20 cellular contexts compared by ENCODE assay signal in genomic region chr5:181255836-181256578, GRCh38. TPM values are rescaled to one million over a fixed set of nuclear protein-coding genes. Genes with fewer than 3 reads are reported as not detected.
A peak's percentile ranks its signal among the peaks of the same experiment; 100 is the strongest.
DNase-seq lines count a peak whose midpoint lies in the region; ATAC-seq and TF ChIP-seq lines count a peak whose summit lies in the region.
"Had no signal": no experiment of that assay in that cellular context is flagged by ENCODE, and none has a peak within 500 bp of the region (broad histone marks: within the 10 kb centered on the region; RNA-seq: fewer than 3 reads in every experiment).

No MANE protein-coding gene starts in this region.

- peaks cover 75% of the 10 kb centered on the region for H3K4me1 Mint-ChIP-seq in CD8-positive, alpha-beta T cell (ENCODE audit: low read depth)
- H3K4me1 Mint-ChIP-seq in natural killer cell: peaks cover 65 to 66% of the 10 kb centered on the region in 2 donors

- no peaks in the 10 kb centered on the region for H3K9me3 Mint-ChIP-seq in CD8-positive, alpha-beta T cell
- no peaks in the 10 kb centered on the region for H3K9me3 Mint-ChIP-seq in natural killer cell
- H3K9me3 Mint-ChIP-seq: neural crest cell had no signal

- no peak overlapping the region for H3K27ac ChIP-seq in CD8-positive, alpha-beta T cell (ENCODE audit: low read depth, low read length)
- H3K27ac ChIP-seq: gastroesophageal sphincter, transverse colon, WERI-Rb-1 had no signal

- POLR2A ChIA-PET in CD8-positive, alpha-beta T cell (lab: Charles Lee): interaction anchor here (1.0 to 1.4 kb wide), 3 partner anchors 33 to 66 kb away, joined by 3 to 4 read pairs (median 3); partner anchors contain the start of gene TRIM41
- POLR2A ChIA-PET in HEK293T (lab: Yijun Ruan, JAX): interaction anchor here (1.1 to 3.1 kb wide), 3 partner anchors 10 to 438 kb away, joined by 3 to 32 read pairs (median 8); partner anchors contain the start of genes RACK1 and TRIM41

- no peak for TF ChIP-seq CTCF in CD8-positive, alpha-beta T cell (IDR thresholded peaks at IDR 0.05)
- TF ChIP-seq CTCF in natural killer cell (IDR thresholded peaks at IDR 0.05): no peak

- H3K4me1 ChIP-seq in CD8-positive, alpha-beta T cell (ENCODE audit: insufficient read depth, low read length): peaks cover 49% of the 10 kb centered on the region
- H3K4me1 ChIP-seq in adipocyte (ENCODE audit: control insufficient read depth, insufficient read depth, low read length): peaks cover 86% of the 10 kb centered on the region

- H3K27me3 ChIP-seq in CD8-positive, alpha-beta T cell (ENCODE audit: insufficient read depth, low read length): no peaks in the 10 kb centered on the region
- no peaks in the 10 kb centered on the region for H3K27me3 ChIP-seq in adipocyte (replicated peaks; ENCODE audit: control insufficient read depth, insufficient read depth, low read length)
- H3K27me3 ChIP-seq: adrenal gland, gastroesophageal sphincter, transverse colon had no signal

- ATAC-seq in CD8-positive, alpha-beta T cell: no peak
- ATAC-seq in natural killer cell: no peak
- no peak for ATAC-seq in GM21360 (IDR thresholded peaks at IDR 0.05; ENCODE audit: unreplicated experiment)
- no peak for ATAC-seq in HG03159 (IDR thresholded peaks at IDR 0.05; ENCODE audit: unreplicated experiment)
- ATAC-seq: gastroesophageal sphincter had no signal

- H3K9me3 ChIP-seq in CD8-positive, alpha-beta T cell (ENCODE audit: low read length): no peaks in the 10 kb centered on the region
- no peaks in the 10 kb centered on the region for H3K9me3 ChIP-seq in adipocyte (ENCODE audit: control insufficient read depth, low read length)
- H3K9me3 ChIP-seq: adrenal gland, gastroesophageal sphincter, transverse colon had no signal

- no peaks in the 10 kb centered on the region for H3K27me3 Mint-ChIP-seq in CD8-positive, alpha-beta T cell (ENCODE audit: low read depth)
- H3K27me3 Mint-ChIP-seq in natural killer cell (ENCODE audit: low read depth in 2 of 2): no peaks in the 10 kb centered on the region

- peaks cover 4% of the 10 kb centered on the region for H3K36me3 ChIP-seq in CD8-positive, alpha-beta T cell (ENCODE audit: insufficient read depth, low read length)
- H3K36me3 ChIP-seq in adipocyte (ENCODE audit: control insufficient read depth, insufficient read depth, low read length, severe bottlenecking): peaks cover 30% of the 10 kb centered on the region

- no peak overlapping the region for H3K4me3 Mint-ChIP-seq in CD8-positive, alpha-beta T cell
- no peak overlapping the region for H3K4me3 Mint-ChIP-seq in natural killer cell

- H3K27ac Mint-ChIP-seq in CD8-positive, alpha-beta T cell: peak overlapping the region; percentile 52
- H3K27ac Mint-ChIP-seq in natural killer cell: peak overlapping the region; percentile 22 to 98

- CTCF ChIA-PET in CD8-positive, alpha-beta T cell (lab: Charles Lee): no interaction called here
- CTCF ChIA-PET in HEK293T (lab: Yijun Ruan, JAX): interaction anchor here (0.6 kb wide), 1 partner anchor 43 kb away, joined by 3 read pairs; no protein-coding TSS in a partner anchor

- H3K9ac ChIP-seq in adipocyte (ENCODE audit: low read length): peak overlapping the region; percentile 61

- H3K4me3 ChIP-seq in CD8-positive, alpha-beta T cell (ENCODE audit: low read depth, low read length): no peak overlapping the region
- peak overlapping the region; percentile 35 for H3K4me3 ChIP-seq in adipocyte (ENCODE audit: low read length)
- H3K4me3 ChIP-seq: adrenal gland, gastroesophageal sphincter, transverse colon had no signal

- intact Hi-C loops in CD8-positive, alpha-beta T cell (cut with DNase I, micrococcal nuclease): no loop called here
- intact Hi-C loops in natural killer cell (cut with micrococcal nuclease): no loop called here

- peaks cover 58% of the 10 kb centered on the region for H3K36me3 Mint-ChIP-seq in CD8-positive, alpha-beta T cell
- no peaks in the 10 kb centered on the region for H3K36me3 Mint-ChIP-seq in natural killer cell

- no peak for DNase-seq in CD8-positive, alpha-beta T cell
- no peak for DNase-seq in HEK293T (ENCODE audit: extremely low spot score)
- DNase-seq in adipocyte (ENCODE audit: low read depth): no peak
- no peak for DNase-seq in natural killer cell
- no peak for DNase-seq in NOMO-1 treated with DMSO at 0.1 percent for 48 hours (lab: John Stamatoyannopoulos, UW; ENCODE audit: unreplicated experiment)
- no peak for DNase-seq in AG20443 (ENCODE audit: low spot score)
- DNase-seq: adrenal gland, C1 segment of cervical spinal cord, DMS79, GOT3, mammary epithelial cell, MM.1S, NCI-H2081, NCI-H524, transverse colon, WERI-Rb-1 had no signal

TF ChIP-seq in HEK293T, 16 proteins besides CTCF, POLR2A, EP300 and RAD21:
- TF ChIP-seq CTBP1 (IDR thresholded peaks at IDR 0.05; ENCODE audit: borderline replicate concordance) (no peak), ZNF384 (IDR thresholded peaks at IDR 0.05) (peak; percentile 82), FOXM1 (IDR thresholded peaks at IDR 0.05; ENCODE audit: borderline replicate concordance) (no peak)

RNA-seq across cellular contexts. Expression of gene TRIM52, which starts 4.9 kb away (rescaled TPM):
- total RNA-seq in CD8-positive, alpha-beta T cell: 10 to 100 TPM; 23.7 to 28.8 TPM
- total RNA-seq in natural killer cell: 10 to 100 TPM; 43.4 to 60.0 (median 44.4) TPM

RNA-seq across cellular contexts. Expression of gene RACK1, which starts 12.3 kb away (rescaled TPM):
- 1,000 to 10,000 TPM; 2,370 to 2,438 TPM for total RNA-seq in CD8-positive, alpha-beta T cell
- 1,000 to 10,000 TPM; 1,089 to 1,233 (median 1,138) TPM for total RNA-seq in natural killer cell

RNA-seq across cellular contexts. Expression of gene TRIM41, which starts 32.9 kb away (rescaled TPM):
- 10 to 100 TPM; 20.9 to 22.2 TPM for total RNA-seq in CD8-positive, alpha-beta T cell
- total RNA-seq in natural killer cell: 10 to 100 TPM; 33.4 to 41.6 (median 36.0) TPM

RNA-seq across cellular contexts. Expression of gene TRIM7, which starts 51.0 kb away (rescaled TPM):
- total RNA-seq in CD8-positive, alpha-beta T cell: under 1 TPM; 0.72 to 0.95 TPM
- 1 to 10 TPM in 1 of 3 donors, under 1 TPM in 1, not detected in 1; 0.73 to 1.2 TPM for total RNA-seq in natural killer cell
- total RNA-seq: neural crest cell had no signal
